1 cellular context compared by ENCODE assay signal in the genomic region with DNA sequence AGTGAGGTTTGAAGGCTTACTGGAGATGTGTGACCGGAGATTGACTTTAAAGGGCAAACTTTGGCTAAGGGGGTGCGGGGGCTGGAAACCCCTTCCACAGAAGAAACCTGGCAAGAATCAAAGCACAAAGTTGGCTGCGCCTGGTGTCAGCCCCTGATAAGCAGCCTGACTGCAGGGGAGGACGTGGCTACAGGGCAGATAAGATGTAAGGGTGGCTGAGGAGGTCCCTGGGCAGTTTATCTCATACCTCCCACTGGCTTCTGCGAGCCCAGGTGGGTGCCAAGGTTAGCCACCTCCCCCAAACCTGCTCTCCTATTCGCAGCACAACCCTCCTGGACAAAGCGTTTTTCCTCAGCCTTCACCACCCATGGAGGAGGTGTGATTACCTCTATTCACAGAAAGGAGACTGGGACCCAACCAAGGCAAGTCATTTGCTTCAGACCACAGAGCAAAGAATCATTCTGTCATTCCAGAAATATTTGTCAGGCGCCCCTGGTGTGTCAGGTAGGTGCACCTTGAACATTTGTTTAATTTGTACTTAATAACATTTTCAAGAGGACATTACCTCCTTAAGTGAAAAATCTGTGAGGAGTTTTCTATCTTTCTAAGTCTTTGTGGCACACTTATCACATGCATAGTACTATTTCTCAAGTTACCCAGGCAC.
TF ChIP-seq lines count a peak whose summit lies in the region.

No MANE protein-coding gene starts in this region.

TF ChIP-seq in K562, 482 proteins besides CTCF, POLR2A, EP300 and RAD21 (continued from another document and continues in another):
- TF ChIP-seq, protein P1, sequence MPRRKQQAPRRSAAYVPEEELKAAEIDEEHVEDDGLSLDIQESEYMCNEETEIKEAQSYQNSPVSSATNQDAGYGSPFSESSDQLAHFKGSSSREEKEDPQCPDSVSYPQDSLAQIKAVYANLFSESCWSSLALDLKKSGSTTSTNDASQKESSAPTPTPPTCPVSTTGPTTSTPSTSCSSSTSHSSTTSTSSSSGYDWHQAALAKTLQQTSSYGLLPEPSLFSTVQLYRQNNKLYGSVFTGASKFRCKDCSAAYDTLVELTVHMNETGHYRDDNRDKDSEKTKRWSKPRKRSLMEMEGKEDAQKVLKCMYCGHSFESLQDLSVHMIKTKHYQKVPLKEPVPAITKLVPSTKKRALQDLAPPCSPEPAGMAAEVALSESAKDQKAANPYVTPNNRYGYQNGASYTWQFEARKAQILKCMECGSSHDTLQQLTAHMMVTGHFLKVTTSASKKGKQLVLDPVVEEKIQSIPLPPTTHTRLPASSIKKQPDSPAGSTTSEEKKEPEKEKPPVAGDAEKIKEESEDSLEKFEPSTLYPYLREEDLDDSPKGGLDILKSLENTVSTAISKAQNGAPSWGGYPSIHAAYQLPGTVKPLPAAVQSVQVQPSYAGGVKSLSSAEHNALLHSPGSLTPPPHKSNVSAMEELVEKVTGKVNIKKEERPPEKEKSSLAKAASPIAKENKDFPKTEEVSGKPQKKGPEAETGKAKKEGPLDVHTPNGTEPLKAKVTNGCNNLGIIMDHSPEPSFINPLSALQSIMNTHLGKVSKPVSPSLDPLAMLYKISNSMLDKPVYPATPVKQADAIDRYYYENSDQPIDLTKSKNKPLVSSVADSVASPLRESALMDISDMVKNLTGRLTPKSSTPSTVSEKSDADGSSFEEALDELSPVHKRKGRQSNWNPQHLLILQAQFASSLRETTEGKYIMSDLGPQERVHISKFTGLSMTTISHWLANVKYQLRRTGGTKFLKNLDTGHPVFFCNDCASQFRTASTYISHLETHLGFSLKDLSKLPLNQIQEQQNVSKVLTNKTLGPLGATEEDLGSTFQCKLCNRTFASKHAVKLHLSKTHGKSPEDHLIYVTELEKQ (CRISPR knock-in tag; IDR thresholded peaks at IDR 0.05) = no peak
- TF ChIP-seq, protein P2, sequence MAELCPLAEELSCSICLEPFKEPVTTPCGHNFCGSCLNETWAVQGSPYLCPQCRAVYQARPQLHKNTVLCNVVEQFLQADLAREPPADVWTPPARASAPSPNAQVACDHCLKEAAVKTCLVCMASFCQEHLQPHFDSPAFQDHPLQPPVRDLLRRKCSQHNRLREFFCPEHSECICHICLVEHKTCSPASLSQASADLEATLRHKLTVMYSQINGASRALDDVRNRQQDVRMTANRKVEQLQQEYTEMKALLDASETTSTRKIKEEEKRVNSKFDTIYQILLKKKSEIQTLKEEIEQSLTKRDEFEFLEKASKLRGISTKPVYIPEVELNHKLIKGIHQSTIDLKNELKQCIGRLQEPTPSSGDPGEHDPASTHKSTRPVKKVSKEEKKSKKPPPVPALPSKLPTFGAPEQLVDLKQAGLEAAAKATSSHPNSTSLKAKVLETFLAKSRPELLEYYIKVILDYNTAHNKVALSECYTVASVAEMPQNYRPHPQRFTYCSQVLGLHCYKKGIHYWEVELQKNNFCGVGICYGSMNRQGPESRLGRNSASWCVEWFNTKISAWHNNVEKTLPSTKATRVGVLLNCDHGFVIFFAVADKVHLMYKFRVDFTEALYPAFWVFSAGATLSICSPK (IDR thresholded peaks at IDR 0.05; ENCODE audit: borderline replicate concordance) = no peak
- TF ChIP-seq, protein P3, sequence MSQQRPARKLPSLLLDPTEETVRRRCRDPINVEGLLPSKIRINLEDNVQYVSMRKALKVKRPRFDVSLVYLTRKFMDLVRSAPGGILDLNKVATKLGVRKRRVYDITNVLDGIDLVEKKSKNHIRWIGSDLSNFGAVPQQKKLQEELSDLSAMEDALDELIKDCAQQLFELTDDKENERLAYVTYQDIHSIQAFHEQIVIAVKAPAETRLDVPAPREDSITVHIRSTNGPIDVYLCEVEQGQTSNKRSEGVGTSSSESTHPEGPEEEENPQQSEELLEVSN (IDR thresholded peaks at IDR 0.05; ENCODE audit: borderline replicate concordance in 1 of 2, extremely low read depth in 1 of 2, insufficient read depth in 1 of 2, insufficient read length in 1 of 2, low read depth in 1 of 2, low read length in 1 of 2, poor library complexity in 1 of 2, severe bottlenecking in 1 of 2) = no peak
- TF ChIP-seq CHCHD3 (CRISPR knock-in tag; IDR thresholded peaks at IDR 0.05) (no peak), ZNF232 (CRISPR knock-in tag; IDR thresholded peaks at IDR 0.05) (no peak), NR2F6 (CRISPR knock-in tag; IDR thresholded peaks at IDR 0.05) (0 out of 2 replicates have a peak, but pooled peaks have one; percentile 71), ZNF174 (CRISPR knock-in tag; IDR thresholded peaks at IDR 0.05) (no peak), ELF1 (tag; IDR thresholded peaks at IDR 0.05) (no peak), HLTF (IDR thresholded peaks at IDR 0.05) (peak; percentile 98), ZKSCAN3 (CRISPR knock-in tag; IDR thresholded peaks at IDR 0.05) (no peak), FIP1L1 (IDR thresholded peaks at IDR 0.05; ENCODE audit: low read depth, low read length, poor library complexity, severe bottlenecking) (no peak), KDM2B (CRISPR knock-in tag; IDR thresholded peaks at IDR 0.05) (no peak), NELFE (IDR thresholded peaks at IDR 0.05; ENCODE audit: insufficient read depth, insufficient read length) (no peak), MTA1 (IDR thresholded peaks at IDR 0.05; ENCODE audit: borderline replicate concordance) (peak; percentile 92), IFI16 (CRISPR knock-in tag; IDR thresholded peaks at IDR 0.05) (no peak), POLR2B (IDR thresholded peaks at IDR 0.05; ENCODE audit: low read depth, partially characterized antibody) (no peak), ZNF24 (IDR thresholded peaks at IDR 0.05) (peak; percentile 63; the same call in 1 of the 2 replicates), TFAM (CRISPR knock-in tag; conservative IDR thresholded peaks at IDR 0.05) (no peak), EWSR1 (IDR thresholded peaks at IDR 0.05; ENCODE audit: borderline replicate concordance, low read depth, partially characterized antibody) (no peak), NONO (IDR thresholded peaks at IDR 0.05; ENCODE audit: low read depth in 2 of 2, low read length in 1 of 2) (peak in 1 of 2 experiments; percentile 92; a peak in 1 of 4 replicates), ZNF165 (CRISPR knock-in tag; IDR thresholded peaks at IDR 0.05; ENCODE audit: borderline replicate concordance) (no peak), CTBP1 (IDR thresholded peaks at IDR 0.05; ENCODE audit: borderline replicate concordance) (peak; percentile 98), HMG20A (CRISPR knock-in tag; conservative IDR thresholded peaks at IDR 0.05) (peak; percentile 91), RAD51 (IDR thresholded peaks at IDR 0.05; ENCODE audit: borderline replicate concordance, low read depth) (no peak)
- TF ChIP-seq, protein P4, sequence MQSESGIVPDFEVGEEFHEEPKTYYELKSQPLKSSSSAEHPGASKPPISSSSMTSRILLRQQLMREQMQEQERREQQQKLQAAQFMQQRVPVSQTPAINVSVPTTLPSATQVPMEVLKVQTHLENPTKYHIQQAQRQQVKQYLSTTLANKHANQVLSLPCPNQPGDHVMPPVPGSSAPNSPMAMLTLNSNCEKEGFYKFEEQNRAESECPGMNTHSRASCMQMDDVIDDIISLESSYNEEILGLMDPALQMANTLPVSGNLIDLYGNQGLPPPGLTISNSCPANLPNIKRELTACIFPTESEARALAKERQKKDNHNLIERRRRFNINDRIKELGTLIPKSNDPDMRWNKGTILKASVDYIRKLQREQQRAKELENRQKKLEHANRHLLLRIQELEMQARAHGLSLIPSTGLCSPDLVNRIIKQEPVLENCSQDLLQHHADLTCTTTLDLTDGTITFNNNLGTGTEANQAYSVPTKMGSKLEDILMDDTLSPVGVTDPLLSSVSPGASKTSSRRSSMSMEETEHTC (IDR thresholded peaks at IDR 0.05) = peak; percentile 90
- TF ChIP-seq, protein P5, sequence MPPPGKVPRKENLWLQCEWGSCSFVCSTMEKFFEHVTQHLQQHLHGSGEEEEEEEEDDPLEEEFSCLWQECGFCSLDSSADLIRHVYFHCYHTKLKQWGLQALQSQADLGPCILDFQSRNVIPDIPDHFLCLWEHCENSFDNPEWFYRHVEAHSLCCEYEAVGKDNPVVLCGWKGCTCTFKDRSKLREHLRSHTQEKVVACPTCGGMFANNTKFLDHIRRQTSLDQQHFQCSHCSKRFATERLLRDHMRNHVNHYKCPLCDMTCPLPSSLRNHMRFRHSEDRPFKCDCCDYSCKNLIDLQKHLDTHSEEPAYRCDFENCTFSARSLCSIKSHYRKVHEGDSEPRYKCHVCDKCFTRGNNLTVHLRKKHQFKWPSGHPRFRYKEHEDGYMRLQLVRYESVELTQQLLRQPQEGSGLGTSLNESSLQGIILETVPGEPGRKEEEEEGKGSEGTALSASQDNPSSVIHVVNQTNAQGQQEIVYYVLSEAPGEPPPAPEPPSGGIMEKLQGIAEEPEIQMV (tag; conservative IDR thresholded peaks at IDR 0.05; ENCODE audit: low read depth) = no peak; the same call in 1 of the 2 replicates
- TF ChIP-seq, protein P6, sequence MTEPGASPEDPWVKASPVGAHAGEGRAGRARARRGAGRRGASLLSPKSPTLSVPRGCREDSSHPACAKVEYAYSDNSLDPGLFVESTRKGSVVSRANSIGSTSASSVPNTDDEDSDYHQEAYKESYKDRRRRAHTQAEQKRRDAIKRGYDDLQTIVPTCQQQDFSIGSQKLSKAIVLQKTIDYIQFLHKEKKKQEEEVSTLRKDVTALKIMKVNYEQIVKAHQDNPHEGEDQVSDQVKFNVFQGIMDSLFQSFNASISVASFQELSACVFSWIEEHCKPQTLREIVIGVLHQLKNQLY (CRISPR knock-in tag; conservative IDR thresholded peaks at IDR 0.05) = no peak
- TF ChIP-seq, protein P7, sequence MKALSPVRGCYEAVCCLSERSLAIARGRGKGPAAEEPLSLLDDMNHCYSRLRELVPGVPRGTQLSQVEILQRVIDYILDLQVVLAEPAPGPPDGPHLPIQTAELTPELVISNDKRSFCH (CRISPR knock-in tag; IDR thresholded peaks at IDR 0.05) = no peak
- TF ChIP-seq, protein P7 (tag; IDR thresholded peaks at IDR 0.05) = peak; percentile 96
- TF ChIP-seq, protein P8, sequence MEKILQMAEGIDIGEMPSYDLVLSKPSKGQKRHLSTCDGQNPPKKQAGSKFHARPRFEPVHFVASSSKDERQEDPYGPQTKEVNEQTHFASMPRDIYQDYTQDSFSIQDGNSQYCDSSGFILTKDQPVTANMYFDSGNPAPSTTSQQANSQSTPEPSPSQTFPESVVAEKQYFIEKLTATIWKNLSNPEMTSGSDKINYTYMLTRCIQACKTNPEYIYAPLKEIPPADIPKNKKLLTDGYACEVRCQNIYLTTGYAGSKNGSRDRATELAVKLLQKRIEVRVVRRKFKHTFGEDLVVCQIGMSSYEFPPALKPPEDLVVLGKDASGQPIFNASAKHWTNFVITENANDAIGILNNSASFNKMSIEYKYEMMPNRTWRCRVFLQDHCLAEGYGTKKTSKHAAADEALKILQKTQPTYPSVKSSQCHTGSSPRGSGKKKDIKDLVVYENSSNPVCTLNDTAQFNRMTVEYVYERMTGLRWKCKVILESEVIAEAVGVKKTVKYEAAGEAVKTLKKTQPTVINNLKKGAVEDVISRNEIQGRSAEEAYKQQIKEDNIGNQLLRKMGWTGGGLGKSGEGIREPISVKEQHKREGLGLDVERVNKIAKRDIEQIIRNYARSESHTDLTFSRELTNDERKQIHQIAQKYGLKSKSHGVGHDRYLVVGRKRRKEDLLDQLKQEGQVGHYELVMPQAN (IDR thresholded peaks at IDR 0.05; ENCODE audit: borderline replicate concordance) = no peak
- TF ChIP-seq, protein P9, sequence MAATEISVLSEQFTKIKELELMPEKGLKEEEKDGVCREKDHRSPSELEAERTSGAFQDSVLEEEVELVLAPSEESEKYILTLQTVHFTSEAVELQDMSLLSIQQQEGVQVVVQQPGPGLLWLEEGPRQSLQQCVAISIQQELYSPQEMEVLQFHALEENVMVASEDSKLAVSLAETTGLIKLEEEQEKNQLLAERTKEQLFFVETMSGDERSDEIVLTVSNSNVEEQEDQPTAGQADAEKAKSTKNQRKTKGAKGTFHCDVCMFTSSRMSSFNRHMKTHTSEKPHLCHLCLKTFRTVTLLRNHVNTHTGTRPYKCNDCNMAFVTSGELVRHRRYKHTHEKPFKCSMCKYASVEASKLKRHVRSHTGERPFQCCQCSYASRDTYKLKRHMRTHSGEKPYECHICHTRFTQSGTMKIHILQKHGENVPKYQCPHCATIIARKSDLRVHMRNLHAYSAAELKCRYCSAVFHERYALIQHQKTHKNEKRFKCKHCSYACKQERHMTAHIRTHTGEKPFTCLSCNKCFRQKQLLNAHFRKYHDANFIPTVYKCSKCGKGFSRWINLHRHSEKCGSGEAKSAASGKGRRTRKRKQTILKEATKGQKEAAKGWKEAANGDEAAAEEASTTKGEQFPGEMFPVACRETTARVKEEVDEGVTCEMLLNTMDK (IDR thresholded peaks at IDR 0.05; ENCODE audit: borderline replicate concordance, insufficient read depth, low read depth, low read length, poor library complexity, severe bottlenecking) = no peak
- TF ChIP-seq, protein P10, sequence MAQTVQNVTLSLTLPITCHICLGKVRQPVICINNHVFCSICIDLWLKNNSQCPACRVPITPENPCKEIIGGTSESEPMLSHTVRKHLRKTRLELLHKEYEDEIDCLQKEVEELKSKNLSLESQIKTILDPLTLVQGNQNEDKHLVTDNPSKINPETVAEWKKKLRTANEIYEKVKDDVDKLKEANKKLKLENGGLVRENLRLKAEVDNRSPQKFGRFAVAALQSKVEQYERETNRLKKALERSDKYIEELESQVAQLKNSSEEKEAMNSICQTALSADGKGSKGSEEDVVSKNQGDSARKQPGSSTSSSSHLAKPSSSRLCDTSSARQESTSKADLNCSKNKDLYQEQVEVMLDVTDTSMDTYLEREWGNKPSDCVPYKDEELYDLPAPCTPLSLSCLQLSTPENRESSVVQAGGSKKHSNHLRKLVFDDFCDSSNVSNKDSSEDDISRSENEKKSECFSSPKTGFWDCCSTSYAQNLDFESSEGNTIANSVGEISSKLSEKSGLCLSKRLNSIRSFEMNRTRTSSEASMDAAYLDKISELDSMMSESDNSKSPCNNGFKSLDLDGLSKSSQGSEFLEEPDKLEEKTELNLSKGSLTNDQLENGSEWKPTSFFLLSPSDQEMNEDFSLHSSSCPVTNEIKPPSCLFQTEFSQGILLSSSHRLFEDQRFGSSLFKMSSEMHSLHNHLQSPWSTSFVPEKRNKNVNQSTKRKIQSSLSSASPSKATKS (CRISPR knock-in tag; IDR thresholded peaks at IDR 0.05) = no peak
- TF ChIP-seq, protein P11, sequence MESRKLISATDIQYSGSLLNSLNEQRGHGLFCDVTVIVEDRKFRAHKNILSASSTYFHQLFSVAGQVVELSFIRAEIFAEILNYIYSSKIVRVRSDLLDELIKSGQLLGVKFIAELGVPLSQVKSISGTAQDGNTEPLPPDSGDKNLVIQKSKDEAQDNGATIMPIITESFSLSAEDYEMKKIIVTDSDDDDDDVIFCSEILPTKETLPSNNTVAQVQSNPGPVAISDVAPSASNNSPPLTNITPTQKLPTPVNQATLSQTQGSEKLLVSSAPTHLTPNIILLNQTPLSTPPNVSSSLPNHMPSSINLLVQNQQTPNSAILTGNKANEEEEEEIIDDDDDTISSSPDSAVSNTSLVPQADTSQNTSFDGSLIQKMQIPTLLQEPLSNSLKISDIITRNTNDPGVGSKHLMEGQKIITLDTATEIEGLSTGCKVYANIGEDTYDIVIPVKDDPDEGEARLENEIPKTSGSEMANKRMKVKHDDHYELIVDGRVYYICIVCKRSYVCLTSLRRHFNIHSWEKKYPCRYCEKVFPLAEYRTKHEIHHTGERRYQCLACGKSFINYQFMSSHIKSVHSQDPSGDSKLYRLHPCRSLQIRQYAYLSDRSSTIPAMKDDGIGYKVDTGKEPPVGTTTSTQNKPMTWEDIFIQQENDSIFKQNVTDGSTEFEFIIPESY (CRISPR knock-in tag; IDR thresholded peaks at IDR 0.05) = no peak
